19 cellular contexts compared by ENCODE assay signal in the genomic region with DNA sequence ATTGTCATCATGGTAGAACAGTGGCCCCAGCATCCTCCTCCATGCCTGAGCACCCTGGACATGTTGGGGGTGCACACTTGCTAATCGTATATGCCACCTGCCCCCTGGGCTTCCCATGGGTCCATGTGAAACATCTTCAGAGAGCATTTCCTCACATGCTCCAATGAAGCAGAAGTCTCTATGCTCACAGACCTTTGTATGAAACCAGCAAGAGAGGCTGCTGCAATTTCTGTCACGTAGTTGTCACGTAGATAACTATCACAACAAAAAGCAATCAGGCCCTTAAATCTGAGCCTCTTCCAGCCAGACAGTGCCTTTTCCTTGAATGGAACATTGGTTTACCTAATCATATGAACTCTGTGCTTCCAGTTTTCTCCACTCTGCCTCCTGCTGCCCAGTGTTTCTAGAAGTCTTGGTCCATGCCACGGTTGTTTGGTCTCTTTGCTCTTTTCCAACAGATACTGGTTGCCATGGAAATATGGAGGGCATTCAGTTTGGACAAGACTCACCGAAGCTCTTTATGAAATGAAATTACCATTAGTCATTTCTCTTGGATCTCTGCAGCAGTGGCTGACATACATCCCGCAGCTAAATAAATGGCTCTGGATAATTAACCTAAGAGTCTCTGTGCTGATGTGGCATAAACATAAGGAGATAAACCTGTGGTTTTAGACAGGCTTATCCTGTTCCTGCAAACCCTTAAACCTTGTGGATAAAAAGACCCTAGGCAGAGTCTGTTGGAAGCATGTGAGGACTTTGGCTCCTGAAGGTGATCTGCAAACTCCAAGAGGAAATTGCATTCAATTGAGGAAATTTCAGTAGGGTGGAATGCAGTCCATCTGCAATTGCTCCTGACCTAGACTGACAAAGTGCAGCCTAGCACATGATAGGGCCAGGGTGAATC.
"Had no signal": no experiment of that assay in that cellular context is flagged by ENCODE, and none has a peak within 500 bp of the region (broad histone marks: within the 10 kb centered on the region; RNA-seq: fewer than 3 reads in every experiment).

No MANE protein-coding gene starts in this region.

- H3K27ac ChIP-seq: brain microvascular endothelial cell, epithelial cell of prostate, gastroesophageal sphincter, left lung, neutrophil, thoracic aorta had no signal

- H3K27ac Mint-ChIP-seq: activated B cell treated with CpG ODN at 0.5 μM for 24 hours; activated CD4-positive, alpha-beta T cell treated with anti-CD3 and anti-CD28 coated beads, Interleukin-2, amount 10 ng/mL, durations not matched to agents 24 days and 14 days; activated naive CD8-positive, alpha-beta T cell treated with anti-CD3 and anti-CD28 coated beads, Interleukin-2, amount 10 ng/mL, durations not matched to agents 7 days and 5 days; effector memory CD8-positive, alpha-beta T cell; naive thymus-derived CD8-positive, alpha-beta T cell; stimulated activated effector memory CD8-positive, alpha-beta T cell treated with anti-CD3 and anti-CD28 coated beads, Interleukin-12 subunit alpha, Interleukin-12 subunit beta, amount 100 ng/mL, for 72 hours; T-helper 17 cell had no signal

- H3K9me3 ChIP-seq: gastroesophageal sphincter, left lung, neutrophil, thoracic aorta had no signal

- H3K4me1 Mint-ChIP-seq: activated B cell treated with CpG ODN at 0.5 μM for 24 hours; activated CD4-positive, alpha-beta T cell treated with anti-CD3 and anti-CD28 coated beads, Interleukin-2, amount 10 ng/mL, durations not matched to agents 24 days and 14 days; activated naive CD8-positive, alpha-beta T cell treated with anti-CD3 and anti-CD28 coated beads, Interleukin-2, amount 10 ng/mL, durations not matched to agents 7 days and 5 days; central memory CD8-positive, alpha-beta T cell; stimulated activated effector memory CD8-positive, alpha-beta T cell treated with anti-CD3 and anti-CD28 coated beads, Interleukin-12 subunit alpha, Interleukin-12 subunit beta, amount 100 ng/mL, for 72 hours; T-helper 17 cell had no signal

- DNase-seq: activated B cell treated with CpG ODN at 0.5 μM for 24 hours; activated CD4-positive, alpha-beta T cell treated with anti-CD3 and anti-CD28 coated beads, Interleukin-2, amount 10 ng/mL, durations not matched to agents 24 days and 14 days; activated CD8-positive, alpha-beta memory T cell treated with anti-CD3 and anti-CD28 coated beads, Interleukin-2, amount 50 U/mL, for 48 hours; activated gamma-delta T cell treated with Interleukin-2 at 50 U/mL for 16 hours; activated naive CD8-positive, alpha-beta T cell treated with anti-CD3 and anti-CD28 coated beads, Interleukin-2, amount 10 ng/mL, durations not matched to agents 7 days and 5 days; anterior cingulate cortex; brain microvascular endothelial cell; dermis blood vessel endothelial cell; effector memory CD8-positive, alpha-beta T cell; kidney; left lung; naive thymus-derived CD8-positive, alpha-beta T cell; T-helper 17 cell had no signal

- H3K27me3 ChIP-seq: brain microvascular endothelial cell, gastroesophageal sphincter, left lung, neutrophil had no signal

- H3K4me1 ChIP-seq: gastroesophageal sphincter, left lung had no signal

- H3K4me3 ChIP-seq: gastroesophageal sphincter, left lung, thoracic aorta had no signal

- H3K4me3 Mint-ChIP-seq: activated B cell treated with CpG ODN at 0.5 μM for 24 hours; activated CD4-positive, alpha-beta T cell treated with anti-CD3 and anti-CD28 coated beads, Interleukin-2, amount 10 ng/mL, durations not matched to agents 24 days and 14 days; activated naive CD8-positive, alpha-beta T cell treated with anti-CD3 and anti-CD28 coated beads, Interleukin-2, amount 10 ng/mL, durations not matched to agents 7 days and 5 days; central memory CD8-positive, alpha-beta T cell; effector memory CD8-positive, alpha-beta T cell; naive thymus-derived CD8-positive, alpha-beta T cell; stimulated activated effector memory CD8-positive, alpha-beta T cell treated with anti-CD3 and anti-CD28 coated beads, Interleukin-12 subunit alpha, Interleukin-12 subunit beta, amount 100 ng/mL, for 72 hours; T-helper 17 cell had no signal

- H3K36me3 ChIP-seq: brain microvascular endothelial cell, gastroesophageal sphincter, left lung, neutrophil, thoracic aorta had no signal

- ATAC-seq: effector memory CD8-positive, alpha-beta T cell; gastroesophageal sphincter; left lung; naive thymus-derived CD8-positive, alpha-beta T cell; stimulated activated effector memory CD8-positive, alpha-beta T cell treated with anti-CD3 and anti-CD28 coated beads, Interleukin-12 subunit alpha, Interleukin-12 subunit beta, amount 100 ng/mL, for 72 hours; T-helper 17 cell had no signal

- FAIRE-seq: kidney had no signal

- H3K9me3 Mint-ChIP-seq: activated B cell treated with CpG ODN at 0.5 μM for 24 hours; activated CD4-positive, alpha-beta T cell treated with anti-CD3 and anti-CD28 coated beads, Interleukin-2, amount 10 ng/mL, durations not matched to agents 24 days and 14 days; central memory CD8-positive, alpha-beta T cell; effector memory CD8-positive, alpha-beta T cell; naive thymus-derived CD8-positive, alpha-beta T cell; stimulated activated effector memory CD8-positive, alpha-beta T cell treated with anti-CD3 and anti-CD28 coated beads, Interleukin-12 subunit alpha, Interleukin-12 subunit beta, amount 100 ng/mL, for 72 hours had no signal

- H3K36me3 Mint-ChIP-seq: activated naive CD8-positive, alpha-beta T cell treated with anti-CD3 and anti-CD28 coated beads, Interleukin-2, amount 10 ng/mL, durations not matched to agents 7 days and 5 days; naive thymus-derived CD8-positive, alpha-beta T cell; stimulated activated effector memory CD8-positive, alpha-beta T cell treated with anti-CD3 and anti-CD28 coated beads, Interleukin-12 subunit alpha, Interleukin-12 subunit beta, amount 100 ng/mL, for 72 hours had no signal
